ENCODE assay signal across 8 cellular contexts in genomic region chr20:33812673-33813462, GRCh38. TPM values are rescaled to one million over a fixed set of nuclear protein-coding genes. Genes with fewer than 3 reads are reported as not detected.
DNase-seq lines count a peak whose midpoint lies in the region; ATAC-seq and TF ChIP-seq lines count a peak whose summit lies in the region.

No MANE protein-coding gene starts in this region.

- H3K27ac ChIP-seq in lung (ENCODE audit: low read depth in 1 of 2, low read length in 1 of 2) (peak overlapping the region; percentile 86 to 93), vagina (peak overlapping the region; percentile 95)

- 33 to 41% methylated on average over 12 of the region's 12 CpGs for WGBS in lung, 2 donors

- BruUV-seq in Calu3 (replicated peaks; lab: Mats Ljungman, UMichigan) (no TSS peak), MCF 10A (replicated peaks; lab: Mats Ljungman, UMichigan) (no TSS peak)

- POLR2A ChIA-PET in MCF 10A (lab: Yijun Ruan, JAX): interaction anchor here (0.6 to 6.2 kb wide), 30 partner anchors 8 to 1235 kb away, joined by 3 to 122 read pairs (median 5); partner anchors contain the start of genes ACTL10, EIF2S2, PXMP4 and RALY

- TF ChIP-seq POLR2A in vagina (IDR thresholded peaks at IDR 0.05): no peak

- H3K4me3 ChIP-seq in MG63: peak overlapping the region; percentile 85
- peak overlapping the region; percentile 57 for H3K4me3 ChIP-seq in lung
- peak overlapping the region; percentile 79 to 100 for H3K4me3 ChIP-seq in vagina

- ATAC-seq in lung (ENCODE audit: insufficient read depth, low FRiP score) (no peak), HG03432 (IDR thresholded peaks at IDR 0.05; ENCODE audit: unreplicated experiment) (no peak)

- H3K4me1 Mint-ChIP-seq in Calu3 (ENCODE audit: low read depth, unreplicated experiment) (peaks cover 55% of the 10 kb centered on the region), MCF 10A (ENCODE audit: insufficient read depth, unreplicated experiment) (peaks cover 19% of the 10 kb centered on the region)

- H3K4me1 ChIP-seq in lung (ENCODE audit: control insufficient read depth in 2 of 2, insufficient read depth in 2 of 2, low read length in 2 of 2) (peaks cover 13 to 25% of the 10 kb centered on the region in 2 donors), vagina (peaks cover 62% of the 10 kb centered on the region)

- no peaks in the 10 kb centered on the region for H3K9me3 Mint-ChIP-seq in Calu3 (ENCODE audit: low read depth, unreplicated experiment)
- no peaks in the 10 kb centered on the region for H3K9me3 Mint-ChIP-seq in MCF 10A (ENCODE audit: unreplicated experiment)

- H3K36me3 Mint-ChIP-seq in Calu3 (ENCODE audit: insufficient read depth, unreplicated experiment) (peaks cover 38% of the 10 kb centered on the region), MCF 10A (ENCODE audit: insufficient read depth, unreplicated experiment) (peaks cover 31% of the 10 kb centered on the region)

- intact Hi-C loops in Calu3 (cut with micrococcal nuclease; ENCODE audit: unreplicated experiment) (loop anchor here (5.0 kb wide), 1 partner anchor 71 kb away; no protein-coding TSS in a partner anchor), MCF 10A (cut with micrococcal nuclease) (loop anchor here (1.0 to 10.0 kb wide), 3 partner anchors 81 to 316 kb away; partner anchors contain the start of genes E2F1 and ZNF341), vagina (cut with DNase I) (no loop called here)

- CTCF ChIA-PET in Calu3 (lab: Charles Lee) (interaction anchor here (0.6 to 3.6 kb wide), 20 partner anchors 9 to 1257 kb away, joined by 3 to 38 read pairs (median 4); partner anchors contain the start of gene ZNF341), MCF 10A (lab: Yijun Ruan, JAX) (interaction anchor here (0.5 to 3.6 kb wide), 16 partner anchors 13 to 405 kb away, joined by 3 to 14 read pairs (median 4); partner anchors contain the start of genes PXMP4, SNTA1 and ZNF341)

- H3K9me3 ChIP-seq in MG63 (no peaks in the 10 kb centered on the region), lung (ENCODE audit: control insufficient read depth in 2 of 2, insufficient read depth in 1 of 2, low read length in 1 of 2) (no peaks in the 10 kb centered on the region), vagina (no peaks in the 10 kb centered on the region)

- H3K27ac Mint-ChIP-seq in Calu3 (ENCODE audit: unreplicated experiment) (peak overlapping the region; percentile 97), MCF 10A (ENCODE audit: low read depth, unreplicated experiment) (peak overlapping the region; percentile 100)

- H3K4me3 Mint-ChIP-seq in Calu3 (ENCODE audit: low read depth, unreplicated experiment) (peak overlapping the region; percentile 69), MCF 10A (ENCODE audit: unreplicated experiment) (peak overlapping the region; percentile 93)

- no peak for TF ChIP-seq CTCF in Calu3 (IDR thresholded peaks at IDR 0.05; ENCODE audit: unreplicated experiment)
- TF ChIP-seq CTCF in MCF 10A (IDR thresholded peaks at IDR 0.05; ENCODE audit: unreplicated experiment): no peak
- TF ChIP-seq CTCF in lung (IDR thresholded peaks at IDR 0.05; ENCODE audit: control extremely low read depth, extremely low read depth): no peak
- no peak for TF ChIP-seq CTCF in vagina (IDR thresholded peaks at IDR 0.05)

- H3K27me3 Mint-ChIP-seq in Calu3 (ENCODE audit: unreplicated experiment): no peaks in the 10 kb centered on the region
- H3K27me3 Mint-ChIP-seq in MCF 10A (ENCODE audit: insufficient read depth, unreplicated experiment): no peaks in the 10 kb centered on the region

- H3K36me3 ChIP-seq in MG63 (peaks cover 8% of the 10 kb centered on the region), lung (ENCODE audit: control insufficient read depth in 2 of 2, insufficient read depth in 2 of 2, low read length in 2 of 2) (no peaks in the 10 kb centered on the region), vagina (no peaks in the 10 kb centered on the region)

- H3K27me3 ChIP-seq in MG63 (no peaks in the 10 kb centered on the region), lung (ENCODE audit: control insufficient read depth, insufficient read depth) (no peaks in the 10 kb centered on the region), vagina (no peaks in the 10 kb centered on the region)

- peak; percentile 60 for DNase-seq in Calu3
- no peak for DNase-seq in MG63
- peak; percentile 37 for DNase-seq in MCF 10A (ENCODE audit: unreplicated experiment)
- DNase-seq in lung (ENCODE audit: low spot score): no peak
- no peak for DNase-seq in vagina (ENCODE audit: extremely low spot score in 2 of 2)
- DNase-seq in C1 segment of cervical spinal cord (lab: John Stamatoyannopoulos, UW): no peak
- no peak for DNase-seq in ureter (ENCODE audit: low spot score)

RNA-seq across cellular contexts. Expression of gene CHMP4B, which starts 1.7 kb away (rescaled TPM):
- 234 and 245 TPM in 2 replicates for total RNA-seq in Calu3 (2022)
- 73.9 and 82.3 TPM in 2 replicates for total RNA-seq in MG63 (2014; rRNA removed; shearing (Covaris generic); ENCODE audit: low replicate concordance)
- total RNA-seq in MCF 10A (2022): 77.6 and 95.2 TPM in 2 replicates
- total RNA-seq in lung: 10 to 100 TPM; 91.6 to 93.6 TPM
- polyA plus RNA-seq in lung: 100 to 1,000 TPM; 147 to 162 TPM
- 95.5 TPM for total RNA-seq in vagina
- 124 TPM for total RNA-seq in ureter

Comparison
In these comparisons a context has a peak if more than half of its experiments do, and no peak if none do; other contexts are left out.
1. DNase-seq: peak in Calu3 (single experiment) and MCF 10A (single experiment); none in MG63 (single experiment), lung (single experiment), vagina (0 of 2), C1 segment of cervical spinal cord (0 of 14) and ureter (single experiment).
2. Peak in every context shown above with its lines, with median percentiles within 50 percentile points of each other: H3K4me3 ChIP-seq.